In genomic region chr5:141994737-141995136, GRCh38 we compare ENCODE assay signal across 22 cellular contexts. TPM values are rescaled to one million over a fixed set of nuclear protein-coding genes. Genes with fewer than 3 reads are reported as not detected.
DNase-seq lines count a peak whose midpoint lies in the region; TF ChIP-seq lines count a peak whose summit lies in the region.
"Had no signal": no experiment of that assay in that cellular context is flagged by ENCODE, and none has a peak within 500 bp of the region (broad histone marks: within the 10 kb centered on the region; RNA-seq: fewer than 3 reads in every experiment).

No MANE protein-coding gene starts in this region.

- H2AFZ ChIP-seq in smooth muscle cell (ENCODE audit: low read depth): no peak overlapping the region

- H3K4me3 Mint-ChIP-seq in brain (no peak overlapping the region), neural crest cell (no peak overlapping the region)
- H3K4me3 Mint-ChIP-seq: B cell; CD4-positive, alpha-beta memory T cell had no signal

- H3K36me3 Mint-ChIP-seq in brain (peaks cover 64% of the 10 kb centered on the region), neural crest cell (ENCODE audit: low read depth) (peaks cover 24% of the 10 kb centered on the region)

- H3K27me3 Mint-ChIP-seq in brain: no peaks in the 10 kb centered on the region
- H3K27me3 Mint-ChIP-seq in neural crest cell (ENCODE audit: low read depth): no peaks in the 10 kb centered on the region
- H3K27me3 Mint-ChIP-seq: B cell; CD4-positive, alpha-beta memory T cell had no signal

- H3F3A ChIP-seq in smooth muscle cell (ENCODE audit: low read depth): peaks cover 9% of the 10 kb centered on the region

- in situ Hi-C loops in SK-MEL-5 (cut with HindIII; ENCODE audit: low pct_unique_long_range_greater_than_20kb, low sequenced_read_pairs): no loop called here

- peaks cover 0 to 5% (median 3%) of the 10 kb centered on the region in 5 experiments for H3K9me3 Mint-ChIP-seq in brain
- no peaks in the 10 kb centered on the region for H3K9me3 Mint-ChIP-seq in neural crest cell
- H3K9me3 Mint-ChIP-seq: CD4-positive, alpha-beta memory T cell had no signal

- no peak overlapping the region for H3K4me2 ChIP-seq in smooth muscle cell
- H3K4me2 ChIP-seq: A549 had no signal

- no peaks in the 10 kb centered on the region for H3K27me3 ChIP-seq in smooth muscle cell (ENCODE audit: low read depth)
- H3K27me3 ChIP-seq: Peyer's patch, SJCRH30 had no signal

- H3K4me1 ChIP-seq in smooth muscle cell (ENCODE audit: low read depth): no peaks in the 10 kb centered on the region
- H3K4me1 ChIP-seq: A549, Peyer's patch, SJCRH30 had no signal

- H3K27ac Mint-ChIP-seq in brain (peak overlapping the region in 3 of 5 experiments; percentile 14 to 84 (median 26)), neural crest cell (ENCODE audit: unreplicated experiment) (peak overlapping the region; percentile 38)
- H3K27ac Mint-ChIP-seq: B cell had no signal

- no peak for TF ChIP-seq CTCF in brain (conservative IDR thresholded peaks at IDR 0.05)
- TF ChIP-seq CTCF in neural crest cell (conservative IDR thresholded peaks at IDR 0.05): no peak
- no peak for TF ChIP-seq CTCF in smooth muscle cell (IDR thresholded peaks at IDR 0.05; ENCODE audit: borderline replicate concordance, insufficient read depth, poor library complexity, severe bottlenecking)

- H3K4me1 Mint-ChIP-seq in brain: no peaks in the 10 kb centered on the region
- H3K4me1 Mint-ChIP-seq in neural crest cell: peaks cover 12% of the 10 kb centered on the region
- H3K4me1 Mint-ChIP-seq: B cell had no signal

- 94% methylated on average over 3 of the region's 3 CpGs for whole genome bisulfite sequencing in smooth muscle cell (ENCODE audit: low lambda C conversion rate)

- no peak overlapping the region for H3K9ac ChIP-seq in smooth muscle cell (ENCODE audit: low read depth)

- peaks cover 17% of the 10 kb centered on the region for H4K20me1 ChIP-seq in smooth muscle cell (ENCODE audit: low read depth)

- H3K27ac ChIP-seq in smooth muscle cell (ENCODE audit: low read depth): no peak overlapping the region
- H3K27ac ChIP-seq: A549, Peyer's patch, SJCRH30 had no signal

- H3K4me3 ChIP-seq in smooth muscle cell: no peak overlapping the region
- H3K4me3 ChIP-seq: A549, Peyer's patch, SJCRH30 had no signal

- H3K36me3 ChIP-seq in smooth muscle cell (ENCODE audit: low read depth): peaks cover 14% of the 10 kb centered on the region

- DNase-seq in COLO829 (ENCODE audit: low spot score) (peak; percentile 48), SK-MEL-5 (ENCODE audit: low read depth, low spot score) (peak; percentile 75), neural crest cell (ENCODE audit: low read depth, low spot score) (no peak), GF-D8 (lab: John Stamatoyannopoulos, UW) (no peak), smooth muscle cell (lab: John Stamatoyannopoulos, UW; ENCODE audit: unreplicated experiment) (no peak), D341Med (ENCODE audit: low spot score) (no peak), NCI-H2196 treated with DMSO at 0.1 percent for 48 hours (lab: John Stamatoyannopoulos, UW; ENCODE audit: unreplicated experiment) (no peak)
- DNase-seq: CD4-positive, alpha-beta memory T cell; GDM1; MM.1S; NCI-H1092; NCI-H1436; NCI-H187 treated with DMSO at 0.1 percent for 48 hours; NCI-H2107; NCI-H526; Peyer's patch; SJCRH30 had no signal

- no peaks in the 10 kb centered on the region for H3K9me3 ChIP-seq in smooth muscle cell (replicated peaks; ENCODE audit: low read depth)
- H3K9me3 ChIP-seq: A549, Peyer's patch, SJCRH30 had no signal

- peaks cover 5% of the 10 kb centered on the region for H3K79me2 ChIP-seq in smooth muscle cell (ENCODE audit: low read depth)

RNA-seq across cellular contexts. Expression of gene GNPDA1, which starts 18.1 kb away (rescaled TPM):
- total RNA-seq in SK-MEL-5 (2014; rRNA removed; shearing (Covaris generic)): 206 and 211 TPM in 2 replicates
- 167 and 178 TPM in 2 replicates for polyA plus RNA-seq in SK-MEL-5 (2015; cell fraction: cytosol; rRNA removed)
- 153 and 186 TPM in 2 replicates for polyA plus RNA-seq in SK-MEL-5 (2015; cell fraction: nucleus; rRNA removed)
- polyA plus RNA-seq in brain (ENCODE audit: insufficient read depth, low read depth, low replicate concordance) (66.1 TPM), smooth muscle cell (28.3 and 30.3 TPM in 2 replicates)
- total RNA-seq in neural crest cell (74.2 and 76.8 TPM in 2 replicates), smooth muscle cell (20.7 and 29.6 TPM in 2 replicates)

RNA-seq across cellular contexts. Expression of gene RNF14, which starts 25.8 kb away (rescaled TPM):
- total RNA-seq in SK-MEL-5 (2014; rRNA removed; shearing (Covaris generic)): 213 and 228 TPM in 2 replicates
- 77.5 and 92.9 TPM in 2 replicates for polyA plus RNA-seq in SK-MEL-5 (2015; cell fraction: cytosol; rRNA removed)
- 47.1 and 54.6 TPM in 2 replicates for polyA plus RNA-seq in SK-MEL-5 (2015; cell fraction: nucleus; rRNA removed)
- polyA plus RNA-seq in brain (ENCODE audit: insufficient read depth, low read depth, low replicate concordance): 39.1 TPM
- total RNA-seq in neural crest cell: 36.9 and 41.4 TPM in 2 replicates
- 75.9 and 76.4 TPM in 2 replicates for total RNA-seq in smooth muscle cell
- polyA plus RNA-seq in smooth muscle cell: 43.8 and 45.1 TPM in 2 replicates

RNA-seq across cellular contexts. Expression of gene PCDH12, which starts 36.7 kb away (rescaled TPM):
- not detected in 2 replicates for total RNA-seq in SK-MEL-5 (2014; rRNA removed; shearing (Covaris generic))
- 0.04 TPM in 1 of 2 replicates, not detected in the other for polyA plus RNA-seq in SK-MEL-5 (2015; cell fraction: cytosol; rRNA removed)
- polyA plus RNA-seq in SK-MEL-5 (2015; cell fraction: nucleus; rRNA removed): not detected in 2 replicates
- 3.0 TPM for polyA plus RNA-seq in brain (ENCODE audit: insufficient read depth, low read depth, low replicate concordance)
- 0.25 and 0.61 TPM in 2 replicates for total RNA-seq in neural crest cell
- total RNA-seq in smooth muscle cell: not detected in 2 replicates
- polyA plus RNA-seq in smooth muscle cell: 0.21 and 0.25 TPM in 2 replicates
- total RNA-seq: B cell; CD4-positive, alpha-beta memory T cell; Daoy; H4 had no signal
- polyA plus RNA-seq: A549 had no signal

Comparison
In these comparisons a context has a peak if more than half of its experiments do, and no peak if none do; other contexts are left out.
1. DNase-seq: peak in COLO829 (single experiment) and SK-MEL-5 (single experiment); none in neural crest cell (single experiment), GF-D8 (single experiment), smooth muscle cell (single experiment), D341Med (single experiment) and NCI-H2196 treated with DMSO at 0.1 percent for 48 hours (single experiment).